In genomic region chr14:68687746-68688145, GRCh38 we compare ENCODE assay signal across 13 cellular contexts.
A peak's percentile ranks its signal among the peaks of the same experiment; 100 is the strongest.
DNase-seq lines count a peak whose midpoint lies in the region; ATAC-seq, FAIRE-seq and TF ChIP-seq lines count a peak whose summit lies in the region.
"Had no signal": no experiment of that assay in that cellular context is flagged by ENCODE, and none has a peak within 500 bp of the region (broad histone marks: within the 10 kb centered on the region; RNA-seq: fewer than 3 reads in every experiment).

No MANE protein-coding gene starts in this region.

- H3K27ac Mint-ChIP-seq in activated naive CD4-positive, alpha-beta T cell treated with anti-CD3 and anti-CD28 coated beads, Interleukin-2, amount 50 U/mL, for 24 hours: peak overlapping the region; percentile 30
- H3K27ac Mint-ChIP-seq in T-cell: peak overlapping the region; percentile 28 to 96

- no peaks in the 10 kb centered on the region for H3K36me3 Mint-ChIP-seq in activated naive CD4-positive, alpha-beta T cell treated with anti-CD3 and anti-CD28 coated beads, Interleukin-2, amount 50 U/mL, for 24 hours
- H3K36me3 Mint-ChIP-seq in T-cell: no peaks in the 10 kb centered on the region

- H3K27ac ChIP-seq in gastrocnemius medialis: no peak overlapping the region
- H3K27ac ChIP-seq: right atrium auricular region had no signal

- ATAC-seq in T-cell (replicated peaks in 1 of 4): no peak
- no peak for ATAC-seq in gastrocnemius medialis
- ATAC-seq in HG02588 (IDR thresholded peaks at IDR 0.05; ENCODE audit: unreplicated experiment): no peak

- no peaks in the 10 kb centered on the region for H3K27me3 Mint-ChIP-seq in activated naive CD4-positive, alpha-beta T cell treated with anti-CD3 and anti-CD28 coated beads, Interleukin-2, amount 50 U/mL, for 24 hours
- no peaks in the 10 kb centered on the region for H3K27me3 Mint-ChIP-seq in T-cell

- no peaks in the 10 kb centered on the region for H3K27me3 ChIP-seq in gastrocnemius medialis
- H3K27me3 ChIP-seq: right atrium auricular region had no signal

- POLR2A ChIA-PET in T-cell (lab: Charles Lee): interaction anchor here in 1 of 2 donors (0.6 kb wide), 1 partner anchor 174 kb away, joined by 3 read pairs; no protein-coding TSS in a partner anchor

- no peaks in the 10 kb centered on the region for H3K9me3 ChIP-seq in gastrocnemius medialis
- H3K9me3 ChIP-seq: right atrium auricular region had no signal

- FAIRE-seq in urothelium cell line (lab: Jason Lieb, UNC): peak; percentile 95
- no peak for FAIRE-seq in frontal cortex (lab: Jason Lieb, UNC)

- H3K4me3 ChIP-seq in gastrocnemius medialis: no peak overlapping the region
- H3K4me3 ChIP-seq: right atrium auricular region had no signal

- no peak overlapping the region for H3K4me3 Mint-ChIP-seq in activated naive CD4-positive, alpha-beta T cell treated with anti-CD3 and anti-CD28 coated beads, Interleukin-2, amount 50 U/mL, for 24 hours
- no peak overlapping the region for H3K4me3 Mint-ChIP-seq in T-cell

- peaks cover 50% of the 10 kb centered on the region for H3K4me1 Mint-ChIP-seq in activated naive CD4-positive, alpha-beta T cell treated with anti-CD3 and anti-CD28 coated beads, Interleukin-2, amount 50 U/mL, for 24 hours
- peaks cover 36 to 53% (median 48%) of the 10 kb centered on the region in 3 donors for H3K4me1 Mint-ChIP-seq in T-cell

- no peaks in the 10 kb centered on the region for H3K36me3 ChIP-seq in gastrocnemius medialis
- H3K36me3 ChIP-seq: right atrium auricular region had no signal

- no peak for TF ChIP-seq CTCF in gastrocnemius medialis (IDR thresholded peaks at IDR 0.05 in 4 of 5, conservative IDR thresholded peaks at IDR 0.05 in 1 of 5)

- intact Hi-C loops in gastrocnemius medialis (cut with DNase I; ENCODE audit: low total_unique reads): no loop called here

- CTCF ChIA-PET in T-cell (lab: Charles Lee): interaction anchor here in 1 of 2 donors (0.7 kb wide), 1 partner anchor 127 kb away, joined by 7 read pairs; no protein-coding TSS in a partner anchor

- in situ Hi-C loops in gastrocnemius medialis (cut with MboI; ENCODE audit: low sequenced_read_pairs in 4 of 4): no loop called here

- peaks cover 13 to 17% of the 10 kb centered on the region in 2 donors for H3K4me1 ChIP-seq in gastrocnemius medialis

- DNase-seq in activated naive CD4-positive, alpha-beta T cell (lab: John Stamatoyannopoulos, UW): no peak
- DNase-seq in T-cell: no peak
- peak; percentile 96 for DNase-seq in glomerular visceral epithelial cell (ENCODE audit: extremely low spot score)
- peak; percentile 91 for DNase-seq in urothelium cell line (ENCODE audit: low spot score)
- DNase-seq in frontal cortex (ENCODE audit: low spot score in 2 of 2): no peak
- no peak for DNase-seq in gastrocnemius medialis
- DNase-seq: AML-193, kidney glomerular epithelial cell, NCI-H1436 treated with DMSO at 0.1 percent for 48 hours, SHP77 had no signal

- TF ChIP-seq POLR2A in gastrocnemius medialis (IDR thresholded peaks at IDR 0.05): no peak

- no peaks in the 10 kb centered on the region for H3K9me3 Mint-ChIP-seq in activated naive CD4-positive, alpha-beta T cell treated with anti-CD3 and anti-CD28 coated beads, Interleukin-2, amount 50 U/mL, for 24 hours
- H3K9me3 Mint-ChIP-seq in T-cell: no peaks in the 10 kb centered on the region

Comparison
In these comparisons a context has a peak if more than half of its experiments do, and no peak if none do; other contexts are left out.
1. DNase-seq: peak in glomerular visceral epithelial cell (single experiment) and urothelium cell line (single experiment); none in activated naive CD4-positive, alpha-beta T cell (0 of 4), T-cell (0 of 34), frontal cortex (0 of 2) and gastrocnemius medialis (0 of 2).